Comparison of ENCODE assay signal across 19 cellular contexts in genomic region chr9:98502311-98502975, GRCh38.
A peak's percentile ranks its signal among the peaks of the same experiment; 100 is the strongest.
DNase-seq lines count a peak whose midpoint lies in the region; ATAC-seq, FAIRE-seq and TF ChIP-seq lines count a peak whose summit lies in the region.
"Had no signal": no experiment of that assay in that cellular context is flagged by ENCODE, and none has a peak within 500 bp of the region (broad histone marks: within the 10 kb centered on the region; RNA-seq: fewer than 3 reads in every experiment).

No MANE protein-coding gene starts in this region.

- no peak for FAIRE-seq in H1 (lab: Jason Lieb, UNC)
- FAIRE-seq in keratinocyte (lab: Jason Lieb, UNC), result no peak
- FAIRE-seq: A204.1, GM12892, GM19239 had no signal

- TF ChIP-seq CTCF in H1 (IDR thresholded peaks at IDR 0.05; ENCODE audit: control extremely low read depth in 1 of 3, insufficient read depth in 1 of 3, low read depth in 1 of 3, low read length in 3 of 3), result no peak
- no peak for TF ChIP-seq CTCF in keratinocyte (optimal IDR thresholded peaks at IDR 0.05 in 1 of 3, IDR thresholded peaks at IDR 0.05 in 1 of 3, conservative IDR thresholded peaks at IDR 0.05 in 1 of 3; ENCODE audit: extremely low read depth in 1 of 3, insufficient read depth in 2 of 3, low read length in 3 of 3)
- TF ChIP-seq CTCF in upper lobe of left lung (IDR thresholded peaks at IDR 0.05), result no peak

- H3K4me2 ChIP-seq in H1 (ENCODE audit: insufficient read depth in 1 of 2, low read depth in 2 of 2, low read length in 2 of 2), result no peak overlapping the region
- H3K4me2 ChIP-seq in keratinocyte (ENCODE audit: control insufficient read depth, extremely low read depth, insufficient read depth, low read depth, low read length), result peak overlapping the region; percentile 17

- no peak overlapping the region for H3K56ac ChIP-seq in H1 (replicated peaks; ENCODE audit: insufficient read length, low read depth, low read length)

- H3K27me3 ChIP-seq in H1 (replicated peaks in 1 of 4; ENCODE audit: control insufficient read depth in 3 of 4, extremely low read depth in 1 of 4, insufficient read depth in 3 of 4, low read length in 3 of 4), result no peaks in the 10 kb centered on the region
- no peaks in the 10 kb centered on the region for H3K27me3 ChIP-seq in keratinocyte (ENCODE audit: control insufficient read depth, extremely low read depth, insufficient read depth, low read length)
- no peaks in the 10 kb centered on the region for H3K27me3 ChIP-seq in upper lobe of left lung
- H3K27me3 ChIP-seq: sigmoid colon had no signal

- TF ChIP-seq POLR2A in H1 (IDR thresholded peaks at IDR 0.05; ENCODE audit: control extremely low read depth in 1 of 2, low read depth in 2 of 2, low read length in 2 of 2), result no peak
- TF ChIP-seq POLR2A in upper lobe of left lung (IDR thresholded peaks at IDR 0.05), result no peak

- H3K4ac ChIP-seq in H1 (replicated peaks; ENCODE audit: insufficient read length, low read depth, low read length), result no peak overlapping the region

- intact Hi-C loops in activated CD4-positive, alpha-beta T cell treated with anti-CD3 and anti-CD28 coated beads, Interleukin-2, amount 10 ng/mL, durations not matched to agents 24 days and 14 days (cut with micrococcal nuclease), result no loop called here

- TF ChIP-seq EP300 in H1 (IDR thresholded peaks at IDR 0.05; ENCODE audit: borderline replicate concordance in 1 of 2, low read depth in 2 of 2, low read length in 2 of 2) (no peak), upper lobe of left lung (IDR thresholded peaks at IDR 0.05) (peak in 3 of 4 donors; percentile 53 to 94 (median 71))

- CTCF ChIA-PET in H1 (lab: Charles Lee; ENCODE audit: partially characterized antibody), result interaction anchor here (0.8 to 2.1 kb wide), 3 partner anchors 8 to 207 kb away, joined by 3 to 5 read pairs (median 4); no protein-coding TSS in a partner anchor

- no peak overlapping the region for H3K27ac Mint-ChIP-seq in activated CD4-positive, alpha-beta T cell treated with anti-CD3 and anti-CD28 coated beads, Interleukin-2, amount 10 ng/mL, durations not matched to agents 24 days and 14 days
- H3K27ac Mint-ChIP-seq: effector memory CD8-positive, alpha-beta T cell had no signal

- H2AFZ ChIP-seq in H1 (ENCODE audit: low read length), result peak overlapping the region; percentile 40; the same call in 1 of the 2 replicates
- H2AFZ ChIP-seq in keratinocyte (ENCODE audit: control insufficient read depth, low read length), result peak overlapping the region; percentile 77

- H4K20me1 ChIP-seq in H1 (replicated peaks in 1 of 2; ENCODE audit: control insufficient read depth in 1 of 2, insufficient read depth in 2 of 2, low read length in 2 of 2) (no peaks in the 10 kb centered on the region), keratinocyte (ENCODE audit: control insufficient read depth, extremely low read depth, insufficient read depth, low read length) (no peaks in the 10 kb centered on the region)

- peak; percentile 45 for DNase-seq in activated CD4-positive, alpha-beta T cell treated with anti-CD3 and anti-CD28 coated beads, Interleukin-2, amount 10 ng/mL, durations not matched to agents 24 days and 14 days
- no peak for DNase-seq in activated CD4-positive, alpha-beta T cell treated with anti-CD3 and anti-CD28 coated beads, Interleukin-2, amount 50 U/mL, for 4 hours
- DNase-seq in H1 (ENCODE audit: low read depth in 1 of 2, low spot score in 2 of 2) (peak in 1 of 2 experiments; percentile 40), keratinocyte (ENCODE audit: low read depth, low spot score) (peak; percentile 5), upper lobe of left lung (peak in 1 of 2 donors; percentile 71), SKM-1 (lab: John Stamatoyannopoulos, UW; ENCODE audit: unreplicated experiment) (no peak)
- DNase-seq: aorta; DMS 273 treated with DMSO at 0.1 percent for 48 hours; effector memory CD8-positive, alpha-beta T cell; NCI-H1105; NCI-H510A treated with DMSO at 0.1 percent for 48 hours; sigmoid colon; SJCRH30 had no signal

- dilution Hi-C loops in keratinocyte (cut with MboI; ENCODE audit: extremely low pct_ligation_motif_present, low sequenced_read_pairs), result no loop called here

- POLR2A ChIA-PET in H1 (lab: Charles Lee; ENCODE audit: partially characterized antibody), result no interaction called here

- H3K27ac ChIP-seq in H1 (ENCODE audit: low read depth, low read length) (no peak overlapping the region), keratinocyte (ENCODE audit: control insufficient read depth, insufficient read depth, low read length) (no peak overlapping the region), upper lobe of left lung (peak overlapping the region; percentile 56 to 78 (median 70))
- H3K27ac ChIP-seq: sigmoid colon, SJCRH30, VCaP had no signal

- no peak overlapping the region; a peak in 1 of 7 replicates for H3K9ac ChIP-seq in H1 (replicated peaks in 1 of 4; ENCODE audit: extremely low read depth in 1 of 4, low read depth in 3 of 4, low read length in 3 of 4)
- H3K9ac ChIP-seq in keratinocyte (ENCODE audit: control insufficient read depth, extremely low read depth, insufficient read depth, low read length), result no peak overlapping the region

- peak overlapping the region; percentile 14 for H4K91ac ChIP-seq in H1 (replicated peaks; ENCODE audit: insufficient read length, low read length)

- no peaks in the 10 kb centered on the region for H3K9me1 ChIP-seq in keratinocyte (ENCODE audit: control insufficient read depth, extremely low read depth, insufficient read depth, low read length)

- H3K4me1 ChIP-seq in H1 (replicated peaks in 1 of 4; ENCODE audit: control insufficient read depth in 3 of 4, insufficient read depth in 4 of 4, low read length in 3 of 4), result peaks cover 0 to 11% (median 5%) of the 10 kb centered on the region in 4 experiments; a peak in 6 of 7 replicates
- H3K4me1 ChIP-seq in keratinocyte (ENCODE audit: control insufficient read depth, extremely low read depth, insufficient read depth, low read length), result peaks cover 12% of the 10 kb centered on the region
- peaks cover 0 to 15% (median 0%) of the 10 kb centered on the region in 4 donors for H3K4me1 ChIP-seq in upper lobe of left lung
- H3K4me1 ChIP-seq: sigmoid colon, SJCRH30 had no signal

- H3K9me3 Mint-ChIP-seq in activated CD4-positive, alpha-beta T cell treated with anti-CD3 and anti-CD28 coated beads, Interleukin-2, amount 10 ng/mL, durations not matched to agents 24 days and 14 days, result no peaks in the 10 kb centered on the region
- H3K9me3 Mint-ChIP-seq: effector memory CD8-positive, alpha-beta T cell had no signal

- H2BK5ac ChIP-seq in H1 (ENCODE audit: low read depth, low read length), result 0 out of 2 replicates have a peak overlapping the region, but pooled peaks have one; percentile 31

- no peaks in the 10 kb centered on the region for H3K79me1 ChIP-seq in H1 (ENCODE audit: low read depth, low read length)

- H3K23me2 ChIP-seq in H1 (ENCODE audit: low read depth, low read length), result no peaks in the 10 kb centered on the region

- H3K79me2 ChIP-seq in H1 (ENCODE audit: control insufficient read depth in 1 of 2, insufficient read depth in 2 of 2, low read length in 2 of 2) (no peaks in the 10 kb centered on the region), keratinocyte (ENCODE audit: control insufficient read depth, insufficient read depth, low read length) (no peaks in the 10 kb centered on the region)

- no peak overlapping the region for H2AK5ac ChIP-seq in H1 (ENCODE audit: low read depth, low read length)

- no peak overlapping the region for H3K18ac ChIP-seq in H1 (ENCODE audit: extremely low read depth, low read length)

- H3K36me3 Mint-ChIP-seq in activated CD4-positive, alpha-beta T cell treated with anti-CD3 and anti-CD28 coated beads, Interleukin-2, amount 10 ng/mL, durations not matched to agents 24 days and 14 days (ENCODE audit: low read depth), result no peaks in the 10 kb centered on the region

- no peak overlapping the region for H3K23ac ChIP-seq in H1 (ENCODE audit: insufficient read length)

- H3K4me3 Mint-ChIP-seq in activated CD4-positive, alpha-beta T cell treated with anti-CD3 and anti-CD28 coated beads, Interleukin-2, amount 10 ng/mL, durations not matched to agents 24 days and 14 days, result no peak overlapping the region
- H3K4me3 Mint-ChIP-seq: effector memory CD8-positive, alpha-beta T cell had no signal

- H3K4me3 ChIP-seq in H1 (ENCODE audit: extremely low read depth in 1 of 4, insufficient read depth in 2 of 4, low read depth in 3 of 4, low read length in 4 of 4) (no peak overlapping the region), keratinocyte (ENCODE audit: control insufficient read depth in 2 of 3, extremely low read depth in 1 of 3, insufficient read depth in 2 of 3, low read depth in 1 of 3, low read length in 3 of 3) (no peak overlapping the region), upper lobe of left lung (no peak overlapping the region)
- H3K4me3 ChIP-seq: sigmoid colon, SJCRH30 had no signal

- peak overlapping the region; percentile 84; the same call in 1 of the 2 replicates for H2BK12ac ChIP-seq in H1 (ENCODE audit: low read depth, low read length)

- H3K36me3 ChIP-seq in H1 (ENCODE audit: control insufficient read depth in 2 of 4, insufficient read depth in 4 of 4, low read length in 3 of 4) (no peaks in the 10 kb centered on the region), keratinocyte (ENCODE audit: control insufficient read depth in 2 of 2, extremely low read depth in 1 of 2, insufficient read depth in 2 of 2, low read length in 2 of 2) (no peaks in the 10 kb centered on the region), upper lobe of left lung (no peaks in the 10 kb centered on the region)
- H3K36me3 ChIP-seq: sigmoid colon, SJCRH30 had no signal

- H3K4me1 Mint-ChIP-seq in activated CD4-positive, alpha-beta T cell treated with anti-CD3 and anti-CD28 coated beads, Interleukin-2, amount 10 ng/mL, durations not matched to agents 24 days and 14 days, result no peaks in the 10 kb centered on the region

- H2BK15ac ChIP-seq in H1 (ENCODE audit: low read length), result no peak overlapping the region

- no peaks in the 10 kb centered on the region for H3K27me3 Mint-ChIP-seq in activated CD4-positive, alpha-beta T cell treated with anti-CD3 and anti-CD28 coated beads, Interleukin-2, amount 10 ng/mL, durations not matched to agents 24 days and 14 days

- H3K9me3 ChIP-seq in H1 (ENCODE audit: insufficient read depth in 2 of 2, low read depth in 1 of 2, low read length in 1 of 2) (peaks cover under 1% of the 10 kb centered on the region in 2 experiments; a peak in 3 of 4 replicates), keratinocyte (ENCODE audit: control insufficient read depth, low read depth, low read length) (no peaks in the 10 kb centered on the region), upper lobe of left lung (no peaks in the 10 kb centered on the region)
- H3K9me3 ChIP-seq: sigmoid colon had no signal

- ATAC-seq in upper lobe of left lung (ENCODE audit: low FRiP score in 2 of 2) (peak; percentile 42 to 75), GM18909 (IDR thresholded peaks at IDR 0.05; ENCODE audit: poor library complexity, unreplicated experiment) (no peak), GM19351 (IDR thresholded peaks at IDR 0.05; ENCODE audit: unreplicated experiment) (no peak)
- ATAC-seq: effector memory CD8-positive, alpha-beta T cell had no signal

- no peak overlapping the region for H4K5ac ChIP-seq in H1 (ENCODE audit: insufficient read length, low read depth, low read length)

- H2BK120ac ChIP-seq in H1 (replicated peaks; ENCODE audit: low read depth, low read length), result no peak overlapping the region

- no peak overlapping the region for H3K14ac ChIP-seq in H1 (ENCODE audit: insufficient read length)

- H2BK20ac ChIP-seq in H1 (ENCODE audit: low read length), result peak overlapping the region; percentile 66; the same call in 1 of the 2 replicates

- H4K8ac ChIP-seq in H1 (ENCODE audit: extremely low read depth, insufficient read depth, low read length), result no peak overlapping the region

- 95% methylated on average over 6 of the region's 6 CpGs; no CpG with 5 or more reads in 1 of the 2 experiments for WGBS in H1 (ENCODE audit: extremely low coverage in 1 of 2, insufficient coverage in 1 of 2, insufficient read length in 1 of 2, insufficient replicate concordance in 2 of 2, low coverage in 1 of 2, low lambda C conversion rate in 2 of 2, missing lambda C conversion rate in 1 of 2), 2 experiments
- 70 to 90% methylated on average over 6 of the region's 6 CpGs for WGBS in upper lobe of left lung, 2 donors

- no peak for TF ChIP-seq RAD21 in H1 (IDR thresholded peaks at IDR 0.05 in 1 of 2, conservative IDR thresholded peaks at IDR 0.05 in 1 of 2; ENCODE audit: low read depth in 2 of 2, low read length in 2 of 2)

Comparison
In these comparisons a context has a peak if more than half of its experiments do, and no peak if none do; other contexts are left out.
1. DNase-seq: peak in activated CD4-positive, alpha-beta T cell treated with anti-CD3 and anti-CD28 coated beads, Interleukin-2, amount 10 ng/mL, durations not matched to agents 24 days and 14 days (single experiment) and keratinocyte (single experiment); none in activated CD4-positive, alpha-beta T cell treated with anti-CD3 and anti-CD28 coated beads, Interleukin-2, amount 50 U/mL, for 4 hours (0 of 2) and SKM-1 (single experiment).
2. H3K27ac ChIP-seq: peak in upper lobe of left lung (4 of 4); none in H1 (single experiment) and keratinocyte (single experiment).
3. ATAC-seq: peak in upper lobe of left lung (2 of 2); none in GM18909 (single experiment) and GM19351 (single experiment).